Comparison of ENCODE assay signal across 8 cellular contexts in the genomic region with DNA sequence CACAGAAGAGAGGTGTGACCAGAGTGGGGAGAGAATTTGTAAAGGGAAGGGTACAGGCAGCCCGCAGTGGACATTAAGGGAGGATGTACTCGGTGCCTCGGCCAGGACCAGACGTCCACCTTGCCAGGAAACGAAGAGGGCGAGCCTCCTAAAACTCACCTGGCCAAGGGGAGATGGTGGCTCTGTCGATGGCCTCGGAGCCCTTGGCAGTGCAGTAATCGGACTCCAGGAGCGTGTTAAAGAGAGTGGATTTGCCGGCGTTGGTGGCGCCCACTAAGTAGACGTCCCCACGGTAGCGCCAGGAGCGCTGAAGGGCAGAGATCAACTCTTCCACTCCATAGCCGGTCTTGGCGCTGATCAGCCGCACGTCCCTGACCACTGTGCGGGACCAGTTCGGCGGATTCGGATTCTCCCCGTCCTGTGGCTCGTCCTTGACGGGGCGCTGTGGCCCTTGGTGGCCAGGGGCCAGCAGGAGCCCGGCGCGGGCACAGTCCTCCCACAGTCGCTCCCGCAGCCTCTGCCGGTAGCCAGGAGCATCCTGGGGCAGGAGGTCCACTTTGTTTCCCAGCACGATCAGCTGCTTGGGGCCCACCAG. TPM values are rescaled to one million over a fixed set of nuclear protein-coding genes. Genes with fewer than 3 reads are reported as not detected.
DNase-seq lines count a peak whose midpoint lies in the region; ATAC-seq and TF ChIP-seq lines count a peak whose summit lies in the region.

No MANE protein-coding gene starts in this region.

- peaks cover 47% of the 10 kb centered on the region for H3K4me1 ChIP-seq in vagina

- ATAC-seq in HG02970 (IDR thresholded peaks at IDR 0.05; ENCODE audit: low FRiP score, unreplicated experiment) (no peak), GM21515 (IDR thresholded peaks at IDR 0.05; ENCODE audit: unreplicated experiment) (no peak)

- H3K27me3 ChIP-seq in GM06990 (replicated peaks; ENCODE audit: control insufficient read depth, insufficient read depth, low read length) (no peaks in the 10 kb centered on the region), MG63 (no peaks in the 10 kb centered on the region), vagina (no peaks in the 10 kb centered on the region)

- H3K36me3 ChIP-seq in GM06990 (ENCODE audit: control insufficient read depth, insufficient read depth, low read length) (peaks cover 8% of the 10 kb centered on the region), MG63 (peaks cover 30% of the 10 kb centered on the region), vagina (peaks cover 8 to 33% of the 10 kb centered on the region in 2 donors)

- intact Hi-C loops in vagina (cut with DNase I), result loop anchor here (5.0 kb wide), 1 partner anchor 69 kb away; the partner anchor contains the start of gene REST

- TF ChIP-seq POLR2A in vagina (IDR thresholded peaks at IDR 0.05), result no peak

- peak overlapping the region; percentile 91 for H3K27ac ChIP-seq in vagina

- no peak for DNase-seq in GM06990 (ENCODE audit: extremely low read depth, insufficient read length)
- DNase-seq in MG63, result peak; percentile 3
- DNase-seq in cardiac fibroblast (ENCODE audit: low read depth in 2 of 2), result no peak
- DNase-seq in lung microvascular endothelial cell (ENCODE audit: low read depth in 2 of 2), result peak; percentile 16 to 30
- peak in 1 of 2 donors; percentile 84 for DNase-seq in vagina (ENCODE audit: extremely low spot score in 2 of 2)
- no peak for DNase-seq in NCI-H774 (lab: John Stamatoyannopoulos, UW)

- TF ChIP-seq CTCF in GM06990 (IDR thresholded peaks at IDR 0.05; ENCODE audit: insufficient read depth, low read length, poor library complexity, severe bottlenecking) (no peak), cardiac fibroblast (IDR thresholded peaks at IDR 0.05; ENCODE audit: low read depth, low read length) (no peak), vagina (IDR thresholded peaks at IDR 0.05) (no peak)

- peaks cover 8% of the 10 kb centered on the region; the same call in 1 of the 2 replicates for H3K9me3 ChIP-seq in MG63
- H3K9me3 ChIP-seq in vagina, result no peaks in the 10 kb centered on the region

- peak overlapping the region; percentile 84 for H3K4me3 ChIP-seq in GM06990 (replicated peaks; ENCODE audit: low read depth, low read length)
- peak overlapping the region; percentile 90 for H3K4me3 ChIP-seq in MG63
- peak overlapping the region; percentile 95 to 96 for H3K4me3 ChIP-seq in cardiac fibroblast (replicated peaks in 1 of 2; ENCODE audit: low read depth in 2 of 2, low read length in 2 of 2)
- peak overlapping the region; percentile 75 to 82 for H3K4me3 ChIP-seq in vagina

RNA-seq across cellular contexts. Expression of gene NOA1, which starts 1.0 kb away (rescaled TPM):
- total RNA-seq in MG63 (2014; rRNA removed; shearing (Covaris generic); ENCODE audit: low replicate concordance), result 7.0 and 7.4 TPM in 2 replicates
- total RNA-seq in lung microvascular endothelial cell (9.7 and 14.2 TPM in 2 replicates), vagina (25.3 TPM)

RNA-seq across cellular contexts. Expression of gene POLR2B, which starts 2.3 kb away (rescaled TPM):
- total RNA-seq in MG63 (2014; rRNA removed; shearing (Covaris generic); ENCODE audit: low replicate concordance), result 87.9 and 103 TPM in 2 replicates
- 70.2 and 71.7 TPM in 2 replicates for total RNA-seq in lung microvascular endothelial cell
- 56.5 TPM for total RNA-seq in vagina

Comparison
In these comparisons a context has a peak if more than half of its experiments do, and no peak if none do; other contexts are left out.
1. DNase-seq: peak in MG63 (single experiment) and lung microvascular endothelial cell (2 of 2); none in GM06990 (single experiment), cardiac fibroblast (0 of 2) and NCI-H774 (single experiment).
2. Peak in every context shown above with its lines, with median percentiles within 50 percentile points of each other: H3K4me3 ChIP-seq.